Comparison of ENCODE assay signal across 2 cellular contexts in the genomic region with DNA sequence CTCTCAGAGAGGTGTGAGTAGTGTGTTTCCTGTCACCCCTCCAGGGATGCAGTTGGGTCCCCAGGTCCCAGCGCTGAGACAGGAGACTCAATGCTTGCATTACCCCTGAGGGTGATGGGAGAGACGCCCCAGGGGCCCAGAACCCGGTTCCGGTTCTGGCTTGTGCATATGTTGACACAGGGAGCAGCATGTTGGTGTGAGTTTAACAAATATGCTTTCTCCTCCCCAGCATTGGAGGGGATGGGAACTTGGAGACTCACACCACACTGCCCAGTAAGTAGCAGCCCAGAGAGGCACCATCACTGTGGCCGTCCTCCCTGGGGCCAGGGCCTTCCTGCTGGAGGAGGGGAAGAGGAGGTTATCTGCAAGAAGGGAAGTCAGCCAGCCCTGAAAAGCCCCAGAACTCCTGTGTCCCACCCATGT.
TF ChIP-seq lines count a peak whose summit lies in the region.

No MANE protein-coding gene starts in this region.

TF ChIP-seq in A549, 52 proteins besides CTCF, POLR2A, EP300 and RAD21 (continued from another document):
- TF ChIP-seq, protein P1, sequence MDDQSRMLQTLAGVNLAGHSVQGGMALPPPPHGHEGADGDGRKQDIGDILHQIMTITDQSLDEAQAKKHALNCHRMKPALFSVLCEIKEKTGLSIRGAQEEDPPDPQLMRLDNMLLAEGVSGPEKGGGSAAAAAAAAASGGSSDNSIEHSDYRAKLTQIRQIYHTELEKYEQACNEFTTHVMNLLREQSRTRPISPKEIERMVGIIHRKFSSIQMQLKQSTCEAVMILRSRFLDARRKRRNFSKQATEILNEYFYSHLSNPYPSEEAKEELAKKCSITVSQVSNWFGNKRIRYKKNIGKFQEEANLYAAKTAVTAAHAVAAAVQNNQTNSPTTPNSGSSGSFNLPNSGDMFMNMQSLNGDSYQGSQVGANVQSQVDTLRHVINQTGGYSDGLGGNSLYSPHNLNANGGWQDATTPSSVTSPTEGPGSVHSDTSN (IDR thresholded peaks at IDR 0.05) = no peak
- TF ChIP-seq, protein P2, sequence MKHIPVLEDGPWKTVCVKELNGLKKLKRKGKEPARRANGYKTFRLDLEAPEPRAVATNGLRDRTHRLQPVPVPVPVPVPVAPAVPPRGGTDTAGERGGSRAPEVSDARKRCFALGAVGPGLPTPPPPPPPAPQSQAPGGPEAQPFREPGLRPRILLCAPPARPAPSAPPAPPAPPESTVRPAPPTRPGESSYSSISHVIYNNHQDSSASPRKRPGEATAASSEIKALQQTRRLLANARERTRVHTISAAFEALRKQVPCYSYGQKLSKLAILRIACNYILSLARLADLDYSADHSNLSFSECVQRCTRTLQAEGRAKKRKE (CRISPR knock-in tag; IDR thresholded peaks at IDR 0.05; ENCODE audit: low read depth) = no peak
- TF ChIP-seq POLR2AphosphoS2 (conservative IDR thresholded peaks at IDR 0.05; ENCODE audit: low read length) = no peak
- no peak for TF ChIP-seq CEBPB (IDR thresholded peaks at IDR 0.05)
- TF ChIP-seq FOSL2 (IDR thresholded peaks at IDR 0.05) = no peak
- no peak for TF ChIP-seq FOSL2 (CRISPR knock-in tag; IDR thresholded peaks at IDR 0.05)
TF ChIP-seq in A549: peak in this region for 0.

TF ChIP-seq in SK-N-SH, 30 proteins besides CTCF, POLR2A, EP300 and RAD21 (continued from another document):
- TF ChIP-seq, protein P3, sequence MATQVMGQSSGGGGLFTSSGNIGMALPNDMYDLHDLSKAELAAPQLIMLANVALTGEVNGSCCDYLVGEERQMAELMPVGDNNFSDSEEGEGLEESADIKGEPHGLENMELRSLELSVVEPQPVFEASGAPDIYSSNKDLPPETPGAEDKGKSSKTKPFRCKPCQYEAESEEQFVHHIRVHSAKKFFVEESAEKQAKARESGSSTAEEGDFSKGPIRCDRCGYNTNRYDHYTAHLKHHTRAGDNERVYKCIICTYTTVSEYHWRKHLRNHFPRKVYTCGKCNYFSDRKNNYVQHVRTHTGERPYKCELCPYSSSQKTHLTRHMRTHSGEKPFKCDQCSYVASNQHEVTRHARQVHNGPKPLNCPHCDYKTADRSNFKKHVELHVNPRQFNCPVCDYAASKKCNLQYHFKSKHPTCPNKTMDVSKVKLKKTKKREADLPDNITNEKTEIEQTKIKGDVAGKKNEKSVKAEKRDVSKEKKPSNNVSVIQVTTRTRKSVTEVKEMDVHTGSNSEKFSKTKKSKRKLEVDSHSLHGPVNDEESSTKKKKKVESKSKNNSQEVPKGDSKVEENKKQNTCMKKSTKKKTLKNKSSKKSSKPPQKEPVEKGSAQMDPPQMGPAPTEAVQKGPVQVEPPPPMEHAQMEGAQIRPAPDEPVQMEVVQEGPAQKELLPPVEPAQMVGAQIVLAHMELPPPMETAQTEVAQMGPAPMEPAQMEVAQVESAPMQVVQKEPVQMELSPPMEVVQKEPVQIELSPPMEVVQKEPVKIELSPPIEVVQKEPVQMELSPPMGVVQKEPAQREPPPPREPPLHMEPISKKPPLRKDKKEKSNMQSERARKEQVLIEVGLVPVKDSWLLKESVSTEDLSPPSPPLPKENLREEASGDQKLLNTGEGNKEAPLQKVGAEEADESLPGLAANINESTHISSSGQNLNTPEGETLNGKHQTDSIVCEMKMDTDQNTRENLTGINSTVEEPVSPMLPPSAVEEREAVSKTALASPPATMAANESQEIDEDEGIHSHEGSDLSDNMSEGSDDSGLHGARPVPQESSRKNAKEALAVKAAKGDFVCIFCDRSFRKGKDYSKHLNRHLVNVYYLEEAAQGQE (IDR thresholded peaks at IDR 0.05; ENCODE audit: low read depth, low read length) = no peak
- TF ChIP-seq ELF1 (IDR thresholded peaks at IDR 0.05) = no peak
- no peak for TF ChIP-seq YY1 (IDR thresholded peaks at IDR 0.05; ENCODE audit: low read depth)
- TF ChIP-seq CHD2 (IDR thresholded peaks at IDR 0.05; ENCODE audit: low read length, partially characterized antibody) = no peak
- no peak for TF ChIP-seq GATA2 (CRISPR knock-in tag; IDR thresholded peaks at IDR 0.05)
- no peak for TF ChIP-seq SMC3 (IDR thresholded peaks at IDR 0.05; ENCODE audit: low read depth, low read length)
- TF ChIP-seq MEF2A (IDR thresholded peaks at IDR 0.05; ENCODE audit: borderline replicate concordance, low read depth) = no peak
- no peak for TF ChIP-seq RCOR1 (IDR thresholded peaks at IDR 0.05; ENCODE audit: low read length)
- TF ChIP-seq NFIC (IDR thresholded peaks at IDR 0.05; ENCODE audit: borderline replicate concordance) = no peak
- no peak for TF ChIP-seq NRF1 (IDR thresholded peaks at IDR 0.05; ENCODE audit: low read depth, low read length)
- TF ChIP-seq MXI1 (IDR thresholded peaks at IDR 0.05; ENCODE audit: low read depth, low read length) = no peak
- TF ChIP-seq EZH2phosphoT487 (IDR thresholded peaks at IDR 0.05; ENCODE audit: borderline replicate concordance, low read depth) = no peak
- TF ChIP-seq, protein P4, sequence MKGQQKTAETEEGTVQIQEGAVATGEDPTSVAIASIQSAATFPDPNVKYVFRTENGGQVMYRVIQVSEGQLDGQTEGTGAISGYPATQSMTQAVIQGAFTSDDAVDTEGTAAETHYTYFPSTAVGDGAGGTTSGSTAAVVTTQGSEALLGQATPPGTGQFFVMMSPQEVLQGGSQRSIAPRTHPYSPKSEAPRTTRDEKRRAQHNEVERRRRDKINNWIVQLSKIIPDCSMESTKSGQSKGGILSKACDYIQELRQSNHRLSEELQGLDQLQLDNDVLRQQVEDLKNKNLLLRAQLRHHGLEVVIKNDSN (IDR thresholded peaks at IDR 0.05; ENCODE audit: borderline replicate concordance, low read depth) = no peak
- TF ChIP-seq, protein P5, sequence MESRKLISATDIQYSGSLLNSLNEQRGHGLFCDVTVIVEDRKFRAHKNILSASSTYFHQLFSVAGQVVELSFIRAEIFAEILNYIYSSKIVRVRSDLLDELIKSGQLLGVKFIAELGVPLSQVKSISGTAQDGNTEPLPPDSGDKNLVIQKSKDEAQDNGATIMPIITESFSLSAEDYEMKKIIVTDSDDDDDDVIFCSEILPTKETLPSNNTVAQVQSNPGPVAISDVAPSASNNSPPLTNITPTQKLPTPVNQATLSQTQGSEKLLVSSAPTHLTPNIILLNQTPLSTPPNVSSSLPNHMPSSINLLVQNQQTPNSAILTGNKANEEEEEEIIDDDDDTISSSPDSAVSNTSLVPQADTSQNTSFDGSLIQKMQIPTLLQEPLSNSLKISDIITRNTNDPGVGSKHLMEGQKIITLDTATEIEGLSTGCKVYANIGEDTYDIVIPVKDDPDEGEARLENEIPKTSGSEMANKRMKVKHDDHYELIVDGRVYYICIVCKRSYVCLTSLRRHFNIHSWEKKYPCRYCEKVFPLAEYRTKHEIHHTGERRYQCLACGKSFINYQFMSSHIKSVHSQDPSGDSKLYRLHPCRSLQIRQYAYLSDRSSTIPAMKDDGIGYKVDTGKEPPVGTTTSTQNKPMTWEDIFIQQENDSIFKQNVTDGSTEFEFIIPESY (IDR thresholded peaks at IDR 0.05; ENCODE audit: borderline replicate concordance, low read depth) = no peak
- TF ChIP-seq RFX5 (IDR thresholded peaks at IDR 0.05; ENCODE audit: low read length) = no peak
- no peak for TF ChIP-seq TAF1 (IDR thresholded peaks at IDR 0.05; ENCODE audit: borderline replicate concordance, low read depth, low read length)
- no peak for TF ChIP-seq TCF12 (IDR thresholded peaks at IDR 0.05)
TF ChIP-seq in SK-N-SH: peak in this region for 0.
